9 cellular contexts compared by ENCODE assay signal in the genomic region with DNA sequence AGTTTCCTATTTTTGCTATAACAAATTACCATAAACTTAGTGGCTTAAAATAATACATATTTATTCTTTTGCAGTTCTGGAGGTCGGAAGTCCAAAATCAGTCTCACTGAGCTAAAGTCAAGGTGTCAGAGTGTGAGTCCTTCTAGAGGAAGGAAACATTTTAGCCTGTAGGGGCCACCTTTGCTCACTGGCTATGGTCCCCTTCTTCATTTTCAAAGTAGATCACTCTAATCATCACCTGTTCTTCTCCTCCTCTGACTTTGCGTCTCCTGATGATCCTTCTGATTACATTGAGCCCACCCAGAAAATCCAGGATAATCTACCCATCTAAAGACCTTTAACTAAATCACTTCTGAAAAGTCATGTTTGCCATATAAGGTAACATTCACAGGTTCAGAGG.
"Had no signal": no experiment of that assay in that cellular context is flagged by ENCODE, and none has a peak within 500 bp of the region (broad histone marks: within the 10 kb centered on the region; RNA-seq: fewer than 3 reads in every experiment).

No MANE protein-coding gene starts in this region.

- H3K9me3 Mint-ChIP-seq: HFFc6 had no signal

- H3K27ac Mint-ChIP-seq: GM23338, H9, HFFc6 had no signal

- H3K4me3 ChIP-seq: GM23248, GM23338, HAP-1 had no signal

- H3K27ac ChIP-seq: GM23248 had no signal

- H3K4me2 ChIP-seq: GM23338 had no signal

- H3K4me3 Mint-ChIP-seq: GM23338, H9, HFFc6 had no signal

- DNase-seq: GM23248, GOT3, H7, H9, HCEC 1CT, HFFc6 had no signal

- H3K9ac ChIP-seq: GM23248 had no signal

- H3K9me3 ChIP-seq: HAP-1 had no signal

- H2AFZ ChIP-seq: GM23248, GM23338 had no signal

- ATAC-seq: GM23338, HCT116 had no signal

- H3K36me3 ChIP-seq: HAP-1 had no signal
